In the genomic region with DNA sequence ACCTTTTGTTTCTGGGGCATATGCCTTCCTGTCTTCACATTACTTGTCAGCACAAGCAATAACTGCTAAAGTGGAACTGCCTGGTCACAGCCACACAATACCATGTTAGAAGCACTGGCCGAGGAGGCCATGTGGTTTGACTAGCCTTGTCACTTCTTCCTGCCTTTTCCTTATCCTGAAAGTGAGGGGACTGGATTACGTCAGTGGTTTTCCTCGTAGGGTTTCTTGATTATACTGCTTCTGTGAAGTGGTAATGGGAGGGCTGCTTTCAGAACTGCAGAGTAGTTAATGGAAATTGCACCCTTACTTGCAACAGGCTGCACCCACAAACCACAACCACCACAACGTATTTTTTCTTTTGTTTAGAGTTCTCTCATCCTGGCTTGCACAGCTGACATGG, we compare ENCODE assay signal across 9 cellular contexts. TPM values are rescaled to one million over a fixed set of nuclear protein-coding genes. Genes with fewer than 3 reads are reported as not detected.
DNase-seq lines count a peak whose midpoint lies in the region; ATAC-seq and TF ChIP-seq lines count a peak whose summit lies in the region.
"Had no signal": no experiment of that assay in that cellular context is flagged by ENCODE, and none has a peak within 500 bp of the region (broad histone marks: within the 10 kb centered on the region; RNA-seq: fewer than 3 reads in every experiment).

No MANE protein-coding gene starts in this region.

- H3K9me3 Mint-ChIP-seq in activated CD8-positive, alpha-beta T cell treated with anti-CD3 and anti-CD28 coated beads, Interleukin-2, amount 10 ng/mL, durations not matched to agents 7 days and 5 days (ENCODE audit: insufficient read depth): no peaks in the 10 kb centered on the region
- no peaks in the 10 kb centered on the region for H3K9me3 Mint-ChIP-seq in neural progenitor cell

- peak; percentile 76 for ATAC-seq in activated CD8-positive, alpha-beta T cell treated with anti-CD3 and anti-CD28 coated beads, Interleukin-2, amount 10 ng/mL, durations not matched to agents 7 days and 5 days
- ATAC-seq in GM18517 (IDR thresholded peaks at IDR 0.05; ENCODE audit: unreplicated experiment): no peak
- ATAC-seq in HG03521 (IDR thresholded peaks at IDR 0.05; ENCODE audit: unreplicated experiment): no peak

- peaks cover 54% of the 10 kb centered on the region for H3K36me3 Mint-ChIP-seq in activated CD8-positive, alpha-beta T cell treated with anti-CD3 and anti-CD28 coated beads, Interleukin-2, amount 10 ng/mL, durations not matched to agents 7 days and 5 days (ENCODE audit: low read depth)
- H3K36me3 Mint-ChIP-seq in neural progenitor cell: peaks cover 31% of the 10 kb centered on the region

- no peaks in the 10 kb centered on the region for H3K27me3 Mint-ChIP-seq in activated CD8-positive, alpha-beta T cell treated with anti-CD3 and anti-CD28 coated beads, Interleukin-2, amount 10 ng/mL, durations not matched to agents 7 days and 5 days (ENCODE audit: low read depth)
- peaks cover 3% of the 10 kb centered on the region for H3K27me3 Mint-ChIP-seq in neural progenitor cell (ENCODE audit: insufficient read depth, low read depth)

- POLR2A ChIA-PET in activated CD8-positive, alpha-beta T cell treated with anti-CD3 and anti-CD28 coated beads, Interleukin-2, amount 10 ng/mL, durations not matched to agents 7 days and 5 days (lab: Charles Lee): no interaction called here

- H3K4me1 ChIP-seq in BLaER1 (peaks cover 15% of the 10 kb centered on the region), KMS-11 (ENCODE audit: low read depth, poor library complexity, severe bottlenecking) (peaks cover 18% of the 10 kb centered on the region), iPS-20b (ENCODE audit: insufficient read depth, low read length) (peaks cover 9% of the 10 kb centered on the region), neural progenitor cell (peaks cover 6% of the 10 kb centered on the region)
- H3K4me1 ChIP-seq: Peyer's patch had no signal

- CTCF ChIA-PET in activated CD8-positive, alpha-beta T cell treated with anti-CD3 and anti-CD28 coated beads, Interleukin-2, amount 10 ng/mL, durations not matched to agents 7 days and 5 days (lab: Charles Lee): interaction anchor here (0.9 to 2.0 kb wide), 4 partner anchors 11 to 38 kb away, joined by 3 to 10 read pairs (median 5); partner anchors contain the start of genes AP1S2 and ZRSR2

- peaks cover 60% of the 10 kb centered on the region for H3K4me1 Mint-ChIP-seq in activated CD8-positive, alpha-beta T cell treated with anti-CD3 and anti-CD28 coated beads, Interleukin-2, amount 10 ng/mL, durations not matched to agents 7 days and 5 days (ENCODE audit: low read depth)
- no peaks in the 10 kb centered on the region for H3K4me1 Mint-ChIP-seq in neural progenitor cell

- no peak overlapping the region for H3K9ac ChIP-seq in BLaER1
- H3K9ac ChIP-seq in KMS-11: no peak overlapping the region
- H3K9ac ChIP-seq in iPS-20b (ENCODE audit: low read depth, low read length): peak overlapping the region; percentile 67; the same call in 1 of the 2 replicates
- no peak overlapping the region for H3K9ac ChIP-seq in neural progenitor cell

- H3K27ac Mint-ChIP-seq in activated CD8-positive, alpha-beta T cell treated with anti-CD3 and anti-CD28 coated beads, Interleukin-2, amount 10 ng/mL, durations not matched to agents 7 days and 5 days: peak overlapping the region; percentile 89
- no peak overlapping the region for H3K27ac Mint-ChIP-seq in neural progenitor cell

- DNase-seq in activated CD8-positive, alpha-beta T cell treated with anti-CD3 and anti-CD28 coated beads, Interleukin-2, amount 10 ng/mL, durations not matched to agents 7 days and 5 days: peak; percentile 71
- DNase-seq in activated CD4-positive, CD25-positive, alpha-beta regulatory T cell (lab: John Stamatoyannopoulos, UW): no peak
- DNase-seq in neural progenitor cell (ENCODE audit: low spot score): no peak
- DNase-seq: Peyer's patch had no signal

- H3K27ac ChIP-seq in BLaER1: no peak overlapping the region
- peak overlapping the region; percentile 23; the same call in 1 of the 2 replicates for H3K27ac ChIP-seq in KMS-11
- peak overlapping the region; percentile 70 for H3K27ac ChIP-seq in iPS-20b (ENCODE audit: low read length)
- H3K27ac ChIP-seq in neural progenitor cell: no peak overlapping the region
- H3K27ac ChIP-seq: Peyer's patch had no signal

- H2AFZ ChIP-seq in KMS-11 (ENCODE audit: low read depth) (no peak overlapping the region), neural progenitor cell (replicated peaks) (no peak overlapping the region)

- peak overlapping the region; percentile 38 for H3K4me3 Mint-ChIP-seq in activated CD8-positive, alpha-beta T cell treated with anti-CD3 and anti-CD28 coated beads, Interleukin-2, amount 10 ng/mL, durations not matched to agents 7 days and 5 days
- no peak overlapping the region for H3K4me3 Mint-ChIP-seq in neural progenitor cell

- H4K20me1 ChIP-seq in BLaER1 (peaks cover 20% of the 10 kb centered on the region; the same call in 1 of the 2 replicates), KMS-11 (ENCODE audit: insufficient read depth) (no peaks in the 10 kb centered on the region), neural progenitor cell (ENCODE audit: low read depth) (no peaks in the 10 kb centered on the region)

- no peak for TF ChIP-seq CTCF in KMS-11 (conservative IDR thresholded peaks at IDR 0.05; ENCODE audit: low read depth, low read length)
- TF ChIP-seq CTCF in neural progenitor cell (IDR thresholded peaks at IDR 0.05): no peak

- H3K9me3 ChIP-seq in BLaER1 (no peaks in the 10 kb centered on the region), iPS-20b (ENCODE audit: insufficient read depth, low read depth, low read length) (no peaks in the 10 kb centered on the region), neural progenitor cell (ENCODE audit: low read depth) (no peaks in the 10 kb centered on the region)
- H3K9me3 ChIP-seq: Peyer's patch had no signal

- H3K4me3 ChIP-seq in BLaER1 (no peak overlapping the region), KMS-11 (IDR thresholded peaks at IDR 0.05; ENCODE audit: insufficient read depth, low read depth, low read length) (no peak overlapping the region), iPS-20b (ENCODE audit: low read length) (no peak overlapping the region), neural progenitor cell (no peak overlapping the region)
- H3K4me3 ChIP-seq: Peyer's patch had no signal

- H3F3A ChIP-seq in neural progenitor cell (ENCODE audit: low read depth): peaks cover 8% of the 10 kb centered on the region

- peak overlapping the region; percentile 27 for H3K4me2 ChIP-seq in BLaER1
- peak overlapping the region; percentile 50 for H3K4me2 ChIP-seq in KMS-11
- H3K4me2 ChIP-seq in neural progenitor cell: no peak overlapping the region

- peaks cover 78% of the 10 kb centered on the region for H3K36me3 ChIP-seq in BLaER1
- H3K36me3 ChIP-seq in KMS-11 (ENCODE audit: insufficient read depth): no peaks in the 10 kb centered on the region
- peaks cover 57% of the 10 kb centered on the region for H3K36me3 ChIP-seq in iPS-20b (ENCODE audit: insufficient read depth, low read depth, low read length)
- peaks cover 19% of the 10 kb centered on the region for H3K36me3 ChIP-seq in neural progenitor cell

- H3K27me3 ChIP-seq in BLaER1 (no peaks in the 10 kb centered on the region), KMS-11 (ENCODE audit: insufficient read depth, low read depth) (no peaks in the 10 kb centered on the region), iPS-20b (ENCODE audit: insufficient read depth, low read length) (no peaks in the 10 kb centered on the region), neural progenitor cell (no peaks in the 10 kb centered on the region)
- H3K27me3 ChIP-seq: Peyer's patch had no signal

- H3K79me2 ChIP-seq in KMS-11 (ENCODE audit: insufficient read depth, low read depth): no peaks in the 10 kb centered on the region
- H3K79me2 ChIP-seq in neural progenitor cell (ENCODE audit: low read depth): no peaks in the 10 kb centered on the region

RNA-seq across cellular contexts. Expression of gene ZRSR2, which starts 26.6 kb away (rescaled TPM):
- total RNA-seq in activated CD8-positive, alpha-beta T cell treated with anti-CD3 and anti-CD28 coated beads, Interleukin-2, amount 10 ng/mL, durations not matched to agents 7 days and 5 days: 10 to 100 TPM; 15.9 to 16.0 TPM
- total RNA-seq in neural progenitor cell (ENCODE audit: low replicate concordance): 8.6 and 15.2 TPM in 2 replicates

RNA-seq across cellular contexts. Expression of gene AP1S2, which starts 37.7 kb away (rescaled TPM):
- 10 to 100 TPM; 33.9 to 35.9 TPM for total RNA-seq in activated CD8-positive, alpha-beta T cell treated with anti-CD3 and anti-CD28 coated beads, Interleukin-2, amount 10 ng/mL, durations not matched to agents 7 days and 5 days
- total RNA-seq in neural progenitor cell (ENCODE audit: low replicate concordance): 406 and 873 TPM in 2 replicates

Comparison
In these comparisons a context has a peak if more than half of its experiments do, and no peak if none do; other contexts are left out.
1. H3K27ac ChIP-seq: peak in KMS-11 (single experiment) and iPS-20b (single experiment); none in BLaER1 (single experiment) and neural progenitor cell (single experiment).
2. RNA of gene AP1S2, which starts 37.7 kb away (total RNA-seq): 406 to 873 TPM in neural progenitor cell; 33.9 to 35.9 TPM in activated CD8-positive, alpha-beta T cell treated with anti-CD3 and anti-CD28 coated beads, Interleukin-2, amount 10 ng/mL, durations not matched to agents 7 days and 5 days; every median in the first group is over 10 times any median in the second.